In genomic region chr5:179731791-179732411, GRCh38 we compare ENCODE assay signal across 8 cellular contexts. TPM values are rescaled to one million over a fixed set of nuclear protein-coding genes. Genes with fewer than 3 reads are reported as not detected.
A peak's percentile ranks its signal among the peaks of the same experiment; 100 is the strongest.
DNase-seq lines count a peak whose midpoint lies in the region; ATAC-seq and TF ChIP-seq lines count a peak whose summit lies in the region.

No MANE protein-coding gene starts in this region.

- H3K27me3 Mint-ChIP-seq in MCF 10A (ENCODE audit: insufficient read depth, unreplicated experiment) = no peaks in the 10 kb centered on the region
- H3K27me3 Mint-ChIP-seq in stimulated activated naive CD8-positive, alpha-beta T cell treated with anti-CD3 and anti-CD28 coated beads, Interleukin-15, Interleukin-2, amounts not matched to agents 100 ng/mL and 50 ng/mL, for 24 hours = no peaks in the 10 kb centered on the region

- CTCF ChIA-PET in MCF 10A (lab: Yijun Ruan, JAX) = interaction anchor here (0.6 to 0.8 kb wide), 4 partner anchors 10 to 1013 kb away, joined by 3 to 4 read pairs (median 3); no protein-coding TSS in a partner anchor

- no peaks in the 10 kb centered on the region for H3K9me3 ChIP-seq in Peyer's patch

- no peaks in the 10 kb centered on the region for H3K9me3 Mint-ChIP-seq in MCF 10A (ENCODE audit: unreplicated experiment)
- H3K9me3 Mint-ChIP-seq in stimulated activated naive CD8-positive, alpha-beta T cell treated with anti-CD3 and anti-CD28 coated beads, Interleukin-15, Interleukin-2, amounts not matched to agents 100 ng/mL and 50 ng/mL, for 24 hours = no peaks in the 10 kb centered on the region

- TSS peak; percentile 68 for BruUV-seq in MCF 10A (replicated peaks; lab: Mats Ljungman, UMichigan)

- peak overlapping the region; percentile 50 to 98 (median 88) for H3K27ac ChIP-seq in Peyer's patch

- no peak for TF ChIP-seq POLR2A in Peyer's patch (IDR thresholded peaks at IDR 0.05)

- intact Hi-C loops in MCF 10A (cut with micrococcal nuclease) = loop anchor here (1.0 to 5.0 kb wide), 3 partner anchors 33 to 70 kb away; partner anchors contain the start of gene CANX

- DNase-seq in activated CD8-positive, alpha-beta memory T cell treated with anti-CD3 and anti-CD28 coated beads for 24 hours = peak; percentile 67
- no peak for DNase-seq in activated CD8-positive, alpha-beta memory T cell treated with anti-CD3 and anti-CD28 coated beads, Interleukin-2, amount 50 U/mL, for 4 hours
- DNase-seq in Peyer's patch (peak in 2 of 3 donors; percentile 36 to 52), MCF 10A (ENCODE audit: unreplicated experiment) (peak; percentile 93), lung microvascular endothelial cell (ENCODE audit: low read depth in 2 of 2) (peak; percentile 78 to 81), inferior parietal cortex (ENCODE audit: extremely low spot score) (no peak)

- peaks cover 0 to 46% (median 0%) of the 10 kb centered on the region in 3 donors for H3K36me3 ChIP-seq in Peyer's patch

- ATAC-seq in HG02981 (IDR thresholded peaks at IDR 0.05; ENCODE audit: unreplicated experiment) = peak; percentile 9

- POLR2A ChIA-PET in MCF 10A (lab: Yijun Ruan, JAX) = interaction anchor here (0.5 to 6.9 kb wide), 48 partner anchors 8 to 906 kb away, joined by 3 to 137 read pairs (median 4); partner anchors contain the start of genes CANX, CBY3, HNRNPH1 and LTC4S

- H3K4me3 Mint-ChIP-seq in MCF 10A (ENCODE audit: unreplicated experiment) = peak overlapping the region; percentile 91
- H3K4me3 Mint-ChIP-seq in stimulated activated naive CD8-positive, alpha-beta T cell treated with anti-CD3 and anti-CD28 coated beads, Interleukin-15, Interleukin-2, amounts not matched to agents 100 ng/mL and 50 ng/mL, for 24 hours = peak overlapping the region; percentile 80

- TF ChIP-seq CTCF in Peyer's patch (IDR thresholded peaks at IDR 0.05) (no peak), MCF 10A (IDR thresholded peaks at IDR 0.05; ENCODE audit: unreplicated experiment) (no peak)

- peaks cover 19% of the 10 kb centered on the region for H3K4me1 Mint-ChIP-seq in MCF 10A (ENCODE audit: insufficient read depth, unreplicated experiment)
- peaks cover 43% of the 10 kb centered on the region for H3K4me1 Mint-ChIP-seq in stimulated activated naive CD8-positive, alpha-beta T cell treated with anti-CD3 and anti-CD28 coated beads, Interleukin-15, Interleukin-2, amounts not matched to agents 100 ng/mL and 50 ng/mL, for 24 hours (ENCODE audit: low read depth)

- peaks cover 60% of the 10 kb centered on the region for H3K36me3 Mint-ChIP-seq in MCF 10A (ENCODE audit: insufficient read depth, unreplicated experiment)
- H3K36me3 Mint-ChIP-seq in stimulated activated naive CD8-positive, alpha-beta T cell treated with anti-CD3 and anti-CD28 coated beads, Interleukin-15, Interleukin-2, amounts not matched to agents 100 ng/mL and 50 ng/mL, for 24 hours (ENCODE audit: low read depth) = peaks cover 55% of the 10 kb centered on the region

- peak overlapping the region; percentile 58 for H3K27ac Mint-ChIP-seq in MCF 10A (ENCODE audit: low read depth, unreplicated experiment)
- H3K27ac Mint-ChIP-seq in stimulated activated naive CD8-positive, alpha-beta T cell treated with anti-CD3 and anti-CD28 coated beads, Interleukin-15, Interleukin-2, amounts not matched to agents 100 ng/mL and 50 ng/mL, for 24 hours = peak overlapping the region; percentile 92

- no peaks in the 10 kb centered on the region for H3K27me3 ChIP-seq in Peyer's patch

- peaks cover 0 to 30% (median 4%) of the 10 kb centered on the region in 4 donors for H3K4me1 ChIP-seq in Peyer's patch

- peak overlapping the region; percentile 17 to 98 (median 96) for H3K4me3 ChIP-seq in Peyer's patch

RNA-seq across cellular contexts. Expression of gene MAML1, which starts 0.7 kb away (rescaled TPM):
- 10 to 100 TPM; 29.6 to 43.1 (median 37.3) TPM for total RNA-seq in Peyer's patch
- total RNA-seq in MCF 10A (2022) = 36.4 and 38.4 TPM in 2 replicates
- total RNA-seq in lung microvascular endothelial cell = 5.4 and 6.9 TPM in 2 replicates

RNA-seq across cellular contexts. Expression of gene CANX, which starts 33.1 kb away (rescaled TPM):
- total RNA-seq in Peyer's patch (100 to 1,000 TPM; 171 to 324 (median 287) TPM), MCF 10A (2022) (1,781 and 2,325 TPM in 2 replicates), lung microvascular endothelial cell (467 and 543 TPM in 2 replicates)

RNA-seq across cellular contexts. Expression of gene CBY3, which starts 51.1 kb away (rescaled TPM):
- total RNA-seq in Peyer's patch = not detected
- not detected in 2 replicates for total RNA-seq in MCF 10A (2022)
- total RNA-seq in lung microvascular endothelial cell = 0.22 TPM in 1 of 2 replicates, not detected in the other

Comparison
In these comparisons a context has a peak if more than half of its experiments do, and no peak if none do; other contexts are left out.
1. DNase-seq: peak in activated CD8-positive, alpha-beta memory T cell treated with anti-CD3 and anti-CD28 coated beads for 24 hours (single experiment), Peyer's patch (2 of 3), MCF 10A (single experiment) and lung microvascular endothelial cell (2 of 2); none in activated CD8-positive, alpha-beta memory T cell treated with anti-CD3 and anti-CD28 coated beads, Interleukin-2, amount 50 U/mL, for 4 hours (single experiment) and inferior parietal cortex (single experiment).